In the genomic region with DNA sequence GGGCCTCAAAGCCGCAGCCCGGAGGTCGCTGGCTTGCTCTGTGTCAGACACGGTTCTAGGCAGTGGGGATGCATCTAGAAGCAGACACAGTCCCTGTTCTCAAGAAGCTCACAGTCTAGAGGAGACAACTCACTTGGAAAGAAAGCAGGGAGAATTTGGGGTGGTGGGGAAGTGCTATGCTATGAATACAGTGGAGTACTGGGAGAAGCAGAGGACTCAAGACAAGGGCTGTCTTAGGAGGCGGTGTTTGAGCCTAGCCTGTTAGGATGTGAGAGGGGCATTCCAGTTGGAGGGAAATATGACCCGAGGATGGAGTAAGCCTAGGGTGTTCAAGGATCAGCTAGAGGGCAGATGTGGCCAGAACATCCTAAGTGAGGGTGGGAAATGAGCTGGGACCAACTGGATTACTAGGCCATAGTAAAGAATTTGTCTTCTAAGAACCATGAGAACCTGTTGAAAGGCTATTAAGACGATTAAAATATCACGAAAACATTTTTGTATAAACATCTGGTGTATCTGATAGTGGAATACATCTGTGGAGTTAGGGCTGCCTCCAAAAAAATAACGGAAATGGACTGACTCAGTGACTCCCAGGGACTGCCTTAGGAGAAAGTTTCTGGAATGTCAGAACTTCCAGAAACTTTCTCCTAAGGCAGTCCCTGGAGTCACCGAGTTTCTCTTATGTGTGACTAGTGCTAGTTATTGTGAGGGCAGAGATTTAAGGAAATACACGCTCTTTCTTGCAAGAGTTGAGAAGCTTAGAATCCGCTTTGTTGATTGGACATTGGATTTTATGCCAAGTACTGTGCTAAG, we compare ENCODE assay signal across 8 cellular contexts. TPM values are rescaled to one million over a fixed set of nuclear protein-coding genes. Genes with fewer than 3 reads are reported as not detected.
DNase-seq lines count a peak whose midpoint lies in the region; ATAC-seq and TF ChIP-seq lines count a peak whose summit lies in the region.

No MANE protein-coding gene starts in this region.

- peaks cover 16% of the 10 kb centered on the region for H3K36me3 ChIP-seq in iPS-18a (ENCODE audit: control insufficient read depth, low read depth, low read length)
- no peaks in the 10 kb centered on the region for H3K36me3 ChIP-seq in skeletal muscle satellite cell (ENCODE audit: insufficient read depth, low read length)

- peak; percentile 8 for TF ChIP-seq CTCF in astrocyte of the spinal cord (IDR thresholded peaks at IDR 0.05; ENCODE audit: low read depth, low read length)

- peaks cover 16% of the 10 kb centered on the region for H3K4me1 ChIP-seq in iPS-18a (ENCODE audit: control insufficient read depth, low read depth, low read length)
- peaks cover 36% of the 10 kb centered on the region for H3K4me1 ChIP-seq in skeletal muscle satellite cell (ENCODE audit: control insufficient read depth, insufficient read depth, low read length)

- H3K4me3 Mint-ChIP-seq in activated CD8-positive, alpha-beta memory T cell treated with anti-CD3 and anti-CD28 coated beads, Interleukin-2, amount 10 ng/mL, durations not matched to agents 7 days and 5 days = peak overlapping the region; percentile 98

- H3K27ac Mint-ChIP-seq in activated CD8-positive, alpha-beta memory T cell treated with anti-CD3 and anti-CD28 coated beads, Interleukin-2, amount 10 ng/mL, durations not matched to agents 7 days and 5 days = peak overlapping the region; percentile 99

- ATAC-seq in activated CD8-positive, alpha-beta memory T cell treated with anti-CD3 and anti-CD28 coated beads, Interleukin-2, amount 10 ng/mL, durations not matched to agents 7 days and 5 days = peak; percentile 40
- ATAC-seq in HG02571 (IDR thresholded peaks at IDR 0.05; ENCODE audit: unreplicated experiment) = peak; percentile 21

- H3K9me3 Mint-ChIP-seq in activated CD8-positive, alpha-beta memory T cell treated with anti-CD3 and anti-CD28 coated beads, Interleukin-2, amount 10 ng/mL, durations not matched to agents 7 days and 5 days (ENCODE audit: low read depth) = no peaks in the 10 kb centered on the region

- H3K9ac ChIP-seq in iPS-18a (ENCODE audit: low read length) = peak overlapping the region; percentile 88
- peak overlapping the region; percentile 91 for H3K9ac ChIP-seq in skeletal muscle satellite cell (ENCODE audit: low read depth, low read length)

- in situ Hi-C loops in astrocyte of the spinal cord (cut with HindIII; ENCODE audit: low sequenced_read_pairs) = no loop called here

- H3K9me3 ChIP-seq in iPS-18a (ENCODE audit: control insufficient read depth, low read depth, low read length) (no peaks in the 10 kb centered on the region), skeletal muscle satellite cell (replicated peaks; ENCODE audit: low read length) (no peaks in the 10 kb centered on the region)

- CTCF ChIA-PET in activated CD8-positive, alpha-beta memory T cell treated with anti-CD3 and anti-CD28 coated beads, Interleukin-2, amount 10 ng/mL, durations not matched to agents 7 days and 5 days (lab: Charles Lee) = interaction anchor here (0.7 to 3.2 kb wide), 5 partner anchors 10 to 1553 kb away, joined by 3 to 7 read pairs (median 3); no protein-coding TSS in a partner anchor

- H3K27me3 ChIP-seq in iPS-18a (ENCODE audit: control insufficient read depth, insufficient read depth, low read length) = no peaks in the 10 kb centered on the region
- H3K27me3 ChIP-seq in skeletal muscle satellite cell (ENCODE audit: control insufficient read depth, insufficient read depth, low read length) = no peaks in the 10 kb centered on the region

- peak overlapping the region; percentile 92 for H3K4me2 ChIP-seq in skeletal muscle satellite cell (ENCODE audit: low read length)

- no peak for DNase-seq in activated CD8-positive, alpha-beta memory T cell treated with anti-CD3 and anti-CD28 coated beads, Interleukin-2, amount 10 ng/mL, durations not matched to agents 7 days and 5 days
- no peak for DNase-seq in activated CD8-positive, alpha-beta memory T cell treated with anti-CD3 and anti-CD28 coated beads, Interleukin-2, amount 50 U/mL, for 4 hours
- DNase-seq in NCI-H1930 (lab: John Stamatoyannopoulos, UW) (peak; percentile 19 to 36), astrocyte of the spinal cord (ENCODE audit: low read depth, low spot score) (peak; percentile 65)
- DNase-seq in stimulated activated CD4-positive, alpha-beta T cell treated with anti-CD3 and anti-CD28 coated beads, Interleukin-4, amount 100 ng/mL, for 1 hour = no peak

- H3K4me1 Mint-ChIP-seq in activated CD8-positive, alpha-beta memory T cell treated with anti-CD3 and anti-CD28 coated beads, Interleukin-2, amount 10 ng/mL, durations not matched to agents 7 days and 5 days = peaks cover 59% of the 10 kb centered on the region

- peaks cover 2% of the 10 kb centered on the region for H3K27me3 Mint-ChIP-seq in activated CD8-positive, alpha-beta memory T cell treated with anti-CD3 and anti-CD28 coated beads, Interleukin-2, amount 10 ng/mL, durations not matched to agents 7 days and 5 days

- H3K4me3 ChIP-seq in astrocyte of the spinal cord (ENCODE audit: low read depth, low read length) (peak overlapping the region; percentile 77), iPS-18a (ENCODE audit: low read length) (peak overlapping the region; percentile 97), skeletal muscle satellite cell (ENCODE audit: low read length) (peak overlapping the region; percentile 80)

- peaks cover 48% of the 10 kb centered on the region for H3K36me3 Mint-ChIP-seq in activated CD8-positive, alpha-beta memory T cell treated with anti-CD3 and anti-CD28 coated beads, Interleukin-2, amount 10 ng/mL, durations not matched to agents 7 days and 5 days

- H3K27ac ChIP-seq in iPS-18a (ENCODE audit: low read length) = peak overlapping the region; percentile 56

RNA-seq across cellular contexts. Expression of gene PITPNB, which starts 1.1 kb away (rescaled TPM):
- total RNA-seq in activated CD8-positive, alpha-beta memory T cell treated with anti-CD3 and anti-CD28 coated beads, Interleukin-2, amount 10 ng/mL, durations not matched to agents 7 days and 5 days = 100 to 1,000 TPM in 1 of 2 experiments, 10 to 100 TPM in 1; 83.4 to 107 TPM
- total RNA-seq in skeletal muscle satellite cell (2012; rRNA removed) = 22.9 and 25.6 TPM in 2 replicates

Comparison
In these comparisons a context has a peak if more than half of its experiments do, and no peak if none do; other contexts are left out.
1. DNase-seq: peak in NCI-H1930 (2 of 2) and astrocyte of the spinal cord (single experiment); none in activated CD8-positive, alpha-beta memory T cell treated with anti-CD3 and anti-CD28 coated beads, Interleukin-2, amount 10 ng/mL, durations not matched to agents 7 days and 5 days (single experiment), activated CD8-positive, alpha-beta memory T cell treated with anti-CD3 and anti-CD28 coated beads, Interleukin-2, amount 50 U/mL, for 4 hours (single experiment) and stimulated activated CD4-positive, alpha-beta T cell treated with anti-CD3 and anti-CD28 coated beads, Interleukin-4, amount 100 ng/mL, for 1 hour (single experiment).
2. Peak in every context shown above with its lines, with median percentiles within 50 percentile points of each other: H3K4me3 ChIP-seq.